Comparison of ENCODE assay signal across 8 cellular contexts in the genomic region with DNA sequence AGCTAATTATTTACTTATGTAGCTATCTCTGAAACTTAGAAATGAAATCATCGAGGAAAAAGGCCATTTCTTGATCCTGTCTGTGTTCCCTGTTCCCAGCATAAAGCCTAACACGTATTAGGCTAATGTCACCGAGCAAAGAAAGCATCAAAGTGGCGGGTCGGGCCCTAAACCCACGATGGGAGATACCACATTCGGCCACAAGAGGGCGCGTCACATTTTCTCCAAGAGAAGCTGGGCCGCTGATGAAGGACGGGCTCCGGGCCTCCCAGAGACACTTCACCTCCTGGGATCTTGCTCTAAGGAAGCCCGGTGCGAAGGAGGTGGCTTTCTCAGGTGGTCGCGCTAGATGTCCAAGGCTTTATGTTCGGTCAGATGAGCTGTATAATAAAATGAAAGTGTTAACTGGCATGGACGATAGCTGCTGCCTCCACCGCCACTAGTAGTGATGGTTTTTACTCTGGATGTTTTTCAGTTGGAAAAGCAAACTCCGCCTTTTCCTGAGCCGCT. TPM values are rescaled to one million over a fixed set of nuclear protein-coding genes. Genes with fewer than 3 reads are reported as not detected.
DNase-seq lines count a peak whose midpoint lies in the region; ATAC-seq and TF ChIP-seq lines count a peak whose summit lies in the region.

No MANE protein-coding gene starts in this region.

- WGBS in ovary, 3 donors: 0 to 1% (median 0%) methylated on average over 21 of the region's 21 CpGs

- H3K36me3 ChIP-seq in ovary: no peaks in the 10 kb centered on the region
- peaks cover 32% of the 10 kb centered on the region for H3K36me3 ChIP-seq in thoracic aorta

- peak overlapping the region; percentile 98 for H3K4me3 ChIP-seq in ovary
- peak overlapping the region; percentile 89 for H3K4me3 ChIP-seq in thoracic aorta

- POLR2A ChIA-PET in activated naive CD8-positive, alpha-beta T cell treated with anti-CD3 and anti-CD28 coated beads, Interleukin-2, amount 10 ng/mL, durations not matched to agents 7 days and 5 days (lab: Charles Lee): interaction anchor here (0.5 to 2.0 kb wide), 7 partner anchors 19 to 862 kb away, joined by 3 to 14 read pairs (median 4); partner anchors contain the start of gene ITGA3

- H3K9me3 Mint-ChIP-seq in activated naive CD8-positive, alpha-beta T cell treated with anti-CD3 and anti-CD28 coated beads, Interleukin-2, amount 10 ng/mL, durations not matched to agents 7 days and 5 days: no peaks in the 10 kb centered on the region

- H3K27ac Mint-ChIP-seq in activated naive CD8-positive, alpha-beta T cell treated with anti-CD3 and anti-CD28 coated beads, Interleukin-2, amount 10 ng/mL, durations not matched to agents 7 days and 5 days: peak overlapping the region; percentile 92

- ATAC-seq in GM19324 (IDR thresholded peaks at IDR 0.05; ENCODE audit: low FRiP score, unreplicated experiment) (peak; percentile 26), Right ventricle myocardium inferior (peak; percentile 77), thoracic aorta (ENCODE audit: insufficient number of reproducible peaks, low FRiP score, low read depth) (peak; percentile 43)
- ATAC-seq in activated naive CD8-positive, alpha-beta T cell treated with anti-CD3 and anti-CD28 coated beads, Interleukin-2, amount 10 ng/mL, durations not matched to agents 7 days and 5 days (ENCODE audit: low read depth): peak; percentile 26

- H3K27me3 Mint-ChIP-seq in activated naive CD8-positive, alpha-beta T cell treated with anti-CD3 and anti-CD28 coated beads, Interleukin-2, amount 10 ng/mL, durations not matched to agents 7 days and 5 days: peaks cover 2% of the 10 kb centered on the region

- no peak for TF ChIP-seq POLR2A in ovary (IDR thresholded peaks at IDR 0.05)

- H3K27ac ChIP-seq in ovary (peak overlapping the region in 1 of 2 donors; percentile 52), thoracic aorta (peak overlapping the region; percentile 77 to 85)

- intact Hi-C loops in Right ventricle myocardium inferior (cut with DNase I): loop anchor here (2.0 to 5.0 kb wide), 3 partner anchors 33 to 212 kb away; no protein-coding TSS in a partner anchor
- intact Hi-C loops in ovary (cut with DNase I): loop anchor here in 3 of 4 donors (5.0 to 10.0 kb wide), 3 partner anchors 181 to 203 kb away; partner anchors contain the start of gene TMEM92 (in 1 of the 3)

- peaks cover 9% of the 10 kb centered on the region for H3K4me1 Mint-ChIP-seq in activated naive CD8-positive, alpha-beta T cell treated with anti-CD3 and anti-CD28 coated beads, Interleukin-2, amount 10 ng/mL, durations not matched to agents 7 days and 5 days

- H3K27me3 ChIP-seq in ovary (no peaks in the 10 kb centered on the region), thoracic aorta (replicated peaks; ENCODE audit: insufficient read depth) (no peaks in the 10 kb centered on the region)

- H3K9me3 ChIP-seq in ovary (no peaks in the 10 kb centered on the region), thoracic aorta (no peaks in the 10 kb centered on the region)

- DNase-seq in AG09319 (ENCODE audit: extremely low read depth, low read depth): peak; percentile 61
- peak; percentile 82 for DNase-seq in NCI-H1092 (lab: John Stamatoyannopoulos, UW)
- DNase-seq in SKM-1 (lab: John Stamatoyannopoulos, UW; ENCODE audit: unreplicated experiment): peak; percentile 71
- DNase-seq in activated naive CD8-positive, alpha-beta T cell treated with anti-CD3 and anti-CD28 coated beads, Interleukin-2, amount 10 ng/mL, durations not matched to agents 7 days and 5 days: peak; percentile 93
- peak; percentile 94 for DNase-seq in Right ventricle myocardium inferior (ENCODE audit: missing footprints)
- peak; percentile 87 to 93 (median 92) for DNase-seq in ovary
- DNase-seq in thoracic aorta (ENCODE audit: low spot score): peak; percentile 69

- TF ChIP-seq EP300 in ovary (IDR thresholded peaks at IDR 0.05): no peak

- H3K4me3 Mint-ChIP-seq in activated naive CD8-positive, alpha-beta T cell treated with anti-CD3 and anti-CD28 coated beads, Interleukin-2, amount 10 ng/mL, durations not matched to agents 7 days and 5 days: peak overlapping the region; percentile 90

- TF ChIP-seq CTCF in AG09319 (IDR thresholded peaks at IDR 0.05; ENCODE audit: low read depth, low read length): peak; percentile 73
- peak; percentile 88 to 94 (median 91) for TF ChIP-seq CTCF in ovary (IDR thresholded peaks at IDR 0.05)
- peak; percentile 96 for TF ChIP-seq CTCF in thoracic aorta (IDR thresholded peaks at IDR 0.05)

- H3K36me3 Mint-ChIP-seq in activated naive CD8-positive, alpha-beta T cell treated with anti-CD3 and anti-CD28 coated beads, Interleukin-2, amount 10 ng/mL, durations not matched to agents 7 days and 5 days: no peaks in the 10 kb centered on the region

- H3K4me1 ChIP-seq in ovary (ENCODE audit: insufficient read depth) (peaks cover 6% of the 10 kb centered on the region), thoracic aorta (ENCODE audit: control insufficient read depth in 1 of 2, low read depth in 2 of 2) (peaks cover 10 to 20% of the 10 kb centered on the region in 2 donors)

RNA-seq across cellular contexts. Expression of gene PDK2, which starts 0.9 kb away (rescaled TPM):
- total RNA-seq in activated naive CD8-positive, alpha-beta T cell treated with anti-CD3 and anti-CD28 coated beads, Interleukin-2, amount 10 ng/mL, durations not matched to agents 7 days and 5 days: 10 to 100 TPM; 24.1 to 26.4 TPM
- total RNA-seq in Right ventricle myocardium inferior (260 TPM), ovary (10 to 100 TPM; 36.5 to 83.2 (median 54.7) TPM), thoracic aorta (10 to 100 TPM; 35.5 to 74.9 TPM)
- polyA plus RNA-seq in ovary: 10 to 100 TPM; 51.2 to 82.7 TPM

RNA-seq across cellular contexts. Expression of gene SAMD14, which starts 35.7 kb away (rescaled TPM):
- under 1 TPM; 0.11 to 0.19 TPM for total RNA-seq in activated naive CD8-positive, alpha-beta T cell treated with anti-CD3 and anti-CD28 coated beads, Interleukin-2, amount 10 ng/mL, durations not matched to agents 7 days and 5 days
- 1.7 TPM for total RNA-seq in Right ventricle myocardium inferior
- 1 to 10 TPM in 5 of 7 donors, under 1 TPM in 2; 0.36 to 4.9 (median 1.7) TPM for total RNA-seq in ovary
- polyA plus RNA-seq in ovary: 1 to 10 TPM in 1 of 2 donors, under 1 TPM in 1; 0.77 to 2.2 TPM
- 10 to 100 TPM in 1 of 2 donors, 1 to 10 TPM in 1; 9.7 to 11.5 TPM for total RNA-seq in thoracic aorta

RNA-seq across cellular contexts. Expression of gene ITGA3, which starts 38.4 kb away (rescaled TPM):
- 10 to 100 TPM in 1 of 2 experiments, 1 to 10 TPM in 1; 6.9 to 14.0 TPM for total RNA-seq in activated naive CD8-positive, alpha-beta T cell treated with anti-CD3 and anti-CD28 coated beads, Interleukin-2, amount 10 ng/mL, durations not matched to agents 7 days and 5 days
- 16.4 TPM for total RNA-seq in Right ventricle myocardium inferior
- 100 to 1,000 TPM in 1 of 7 donors, 10 to 100 TPM in 6; 23.6 to 132 (median 41.7) TPM for total RNA-seq in ovary
- polyA plus RNA-seq in ovary: 10 to 100 TPM; 28.2 to 34.2 TPM
- 100 to 1,000 TPM; 197 to 260 TPM for total RNA-seq in thoracic aorta

RNA-seq across cellular contexts. Expression of gene PPP1R9B, which starts 56.2 kb away (rescaled TPM):
- total RNA-seq in activated naive CD8-positive, alpha-beta T cell treated with anti-CD3 and anti-CD28 coated beads, Interleukin-2, amount 10 ng/mL, durations not matched to agents 7 days and 5 days: 100 to 1,000 TPM; 114 to 116 TPM
- total RNA-seq in Right ventricle myocardium inferior: 38.4 TPM
- 100 to 1,000 TPM in 1 of 7 donors, 10 to 100 TPM in 6; 14.8 to 109 (median 75.4) TPM for total RNA-seq in ovary
- 10 to 100 TPM; 17.8 to 33.0 TPM for polyA plus RNA-seq in ovary
- 10 to 100 TPM; 53.3 to 67.1 TPM for total RNA-seq in thoracic aorta

Comparison
In these comparisons a context has a peak if more than half of its experiments do, and no peak if none do; other contexts are left out.
1. ATAC-seq: peak in every context shown above with its lines; median percentile 77 in Right ventricle myocardium inferior; 43 in thoracic aorta; 26 in GM19324; 26 in activated naive CD8-positive, alpha-beta T cell treated with anti-CD3 and anti-CD28 coated beads, Interleukin-2, amount 10 ng/mL, durations not matched to agents 7 days and 5 days.